ENCODE assay signal across 1 cellular context in the genomic region with DNA sequence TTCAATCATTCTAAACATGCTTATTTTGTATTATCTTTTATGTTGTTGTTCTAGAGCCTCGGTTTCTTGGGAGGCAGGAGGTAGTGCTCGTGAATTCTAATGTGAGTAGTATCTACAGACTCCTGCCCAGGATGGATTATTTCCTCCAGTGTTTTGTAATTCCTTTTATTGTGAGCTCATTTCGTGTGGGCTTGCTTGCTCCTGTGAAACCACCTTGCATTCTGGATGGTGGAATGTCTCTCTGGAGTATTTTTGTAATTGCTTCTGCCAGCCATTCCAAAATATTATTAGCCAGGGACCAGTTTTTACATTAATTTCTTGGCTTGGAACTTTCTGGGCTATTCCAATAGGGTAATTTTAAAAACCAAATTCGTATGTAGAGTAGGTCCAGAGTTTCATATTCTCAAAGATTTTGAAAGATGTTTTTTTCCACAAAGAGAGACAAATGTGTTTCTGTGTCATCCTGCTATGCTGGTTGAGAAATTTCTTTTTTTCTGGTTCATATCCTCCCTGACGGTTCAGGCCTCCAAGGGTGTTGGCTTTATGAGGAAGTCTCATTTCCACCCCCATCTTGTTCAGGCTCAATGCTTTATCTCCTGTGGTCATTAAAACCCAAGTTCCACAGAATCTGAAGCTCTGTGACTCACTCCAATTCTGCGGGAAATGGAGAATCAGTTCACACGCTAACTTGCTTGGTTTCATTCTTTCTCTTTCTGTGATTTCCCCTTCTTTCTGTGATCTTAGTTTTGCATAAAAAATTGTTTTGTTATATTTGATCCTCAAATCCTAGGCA.
TF ChIP-seq lines count a peak whose summit lies in the region.

No MANE protein-coding gene starts in this region.

TF ChIP-seq in IMR-90, 13 proteins besides CTCF, POLR2A, EP300 and RAD21 (continued from another document):
- TF ChIP-seq, protein P1, sequence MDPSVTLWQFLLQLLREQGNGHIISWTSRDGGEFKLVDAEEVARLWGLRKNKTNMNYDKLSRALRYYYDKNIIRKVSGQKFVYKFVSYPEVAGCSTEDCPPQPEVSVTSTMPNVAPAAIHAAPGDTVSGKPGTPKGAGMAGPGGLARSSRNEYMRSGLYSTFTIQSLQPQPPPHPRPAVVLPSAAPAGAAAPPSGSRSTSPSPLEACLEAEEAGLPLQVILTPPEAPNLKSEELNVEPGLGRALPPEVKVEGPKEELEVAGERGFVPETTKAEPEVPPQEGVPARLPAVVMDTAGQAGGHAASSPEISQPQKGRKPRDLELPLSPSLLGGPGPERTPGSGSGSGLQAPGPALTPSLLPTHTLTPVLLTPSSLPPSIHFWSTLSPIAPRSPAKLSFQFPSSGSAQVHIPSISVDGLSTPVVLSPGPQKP (IDR thresholded peaks at IDR 0.05; ENCODE audit: borderline replicate concordance, low read depth, low read length): no peak
- TF ChIP-seq, protein P2, sequence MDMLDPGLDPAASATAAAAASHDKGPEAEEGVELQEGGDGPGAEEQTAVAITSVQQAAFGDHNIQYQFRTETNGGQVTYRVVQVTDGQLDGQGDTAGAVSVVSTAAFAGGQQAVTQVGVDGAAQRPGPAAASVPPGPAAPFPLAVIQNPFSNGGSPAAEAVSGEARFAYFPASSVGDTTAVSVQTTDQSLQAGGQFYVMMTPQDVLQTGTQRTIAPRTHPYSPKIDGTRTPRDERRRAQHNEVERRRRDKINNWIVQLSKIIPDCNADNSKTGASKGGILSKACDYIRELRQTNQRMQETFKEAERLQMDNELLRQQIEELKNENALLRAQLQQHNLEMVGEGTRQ (IDR thresholded peaks at IDR 0.05; ENCODE audit: low read depth, low read length): no peak
- TF ChIP-seq MAZ (IDR thresholded peaks at IDR 0.05; ENCODE audit: borderline replicate concordance, low read depth, low read length) (no peak), MAFK (IDR thresholded peaks at IDR 0.05; ENCODE audit: low read depth, low read length) (no peak), RFX5 (IDR thresholded peaks at IDR 0.05; ENCODE audit: low read depth, low read length) (no peak), CEBPB (IDR thresholded peaks at IDR 0.05; ENCODE audit: low read depth, low read length) (no peak), SMC3 (IDR thresholded peaks at IDR 0.05; ENCODE audit: low read depth, low read length) (no peak), BHLHE40 (IDR thresholded peaks at IDR 0.05; ENCODE audit: low read depth, low read length) (no peak), MXI1 (IDR thresholded peaks at IDR 0.05; ENCODE audit: borderline replicate concordance, low read depth, low read length) (no peak)
